Comparison of ENCODE assay signal across 26 cellular contexts in the genomic region with DNA sequence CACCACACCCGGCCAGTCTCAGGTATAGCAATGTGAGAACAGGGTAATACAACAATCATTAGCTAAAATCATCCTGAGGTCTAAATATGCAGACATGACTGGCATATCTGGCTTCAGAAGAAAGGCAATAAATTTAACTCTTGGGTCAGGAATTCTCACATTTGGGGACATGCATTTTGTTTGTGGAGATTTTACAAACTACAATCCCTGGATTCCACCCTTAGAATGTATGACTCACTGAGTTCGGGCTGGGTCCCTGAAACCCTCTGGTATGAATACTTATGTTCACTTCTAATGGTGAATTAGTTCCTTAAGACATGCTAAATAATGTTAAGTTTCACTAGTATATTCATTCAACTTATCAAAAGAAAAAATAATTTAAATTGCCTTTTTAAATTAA.
DNase-seq lines count a peak whose midpoint lies in the region; ATAC-seq and TF ChIP-seq lines count a peak whose summit lies in the region.
"Had no signal": no experiment of that assay in that cellular context is flagged by ENCODE, and none has a peak within 500 bp of the region (broad histone marks: within the 10 kb centered on the region; RNA-seq: fewer than 3 reads in every experiment).

No MANE protein-coding gene starts in this region.

- H3K27ac ChIP-seq in osteoblast (ENCODE audit: low read depth, low read length), result no peak overlapping the region
- H3K27ac ChIP-seq in CD4-positive, alpha-beta memory T cell (ENCODE audit: low read depth, low read length), result no peak overlapping the region
- H3K27ac ChIP-seq: cardiac muscle cell, dorsolateral prefrontal cortex, epithelial cell of prostate, gastrocnemius medialis, parathyroid adenoma, suprapubic skin had no signal

- H4K20me1 ChIP-seq in osteoblast (ENCODE audit: insufficient read depth, low read length), result no peaks in the 10 kb centered on the region

- ATAC-seq in GM18505 (IDR thresholded peaks at IDR 0.05; ENCODE audit: unreplicated experiment) (no peak), HG03159 (IDR thresholded peaks at IDR 0.05; ENCODE audit: unreplicated experiment) (no peak)
- ATAC-seq: activated naive CD8-positive, alpha-beta T cell treated with anti-CD3 and anti-CD28 coated beads, Interleukin-2, amount 50 U/mL, for 24 hours; gastrocnemius medialis; natural killer cell; sciatic nerve had no signal

- H3K27ac Mint-ChIP-seq in CD4-positive, alpha-beta memory T cell, result no peak overlapping the region
- H3K27ac Mint-ChIP-seq: activated naive CD8-positive, alpha-beta T cell treated with anti-CD3 and anti-CD28 coated beads, Interleukin-2, amount 50 U/mL, for 24 hours; CD4-positive, alpha-beta T cell; H9; natural killer cell; T-helper 1 cell treated with Interleukin-12 subunit alpha and Interleukin-12 subunit beta and Interleukin-4 antibody, amounts not matched to agents 30 μg/mL and 1 μg/mL, for 36 hours had no signal

- POLR2A ChIA-PET in CD4-positive, alpha-beta memory T cell (lab: Charles Lee; ENCODE audit: partially characterized antibody), result no interaction called here

- H3K79me2 ChIP-seq in osteoblast (ENCODE audit: insufficient read depth, low read length), result no peaks in the 10 kb centered on the region
- H3K79me2 ChIP-seq: parathyroid adenoma had no signal

- no peaks in the 10 kb centered on the region for H3K36me3 ChIP-seq in osteoblast (ENCODE audit: insufficient read depth, low read length)
- H3K36me3 ChIP-seq in CD4-positive, alpha-beta memory T cell (ENCODE audit: insufficient read depth, low read length), result no peaks in the 10 kb centered on the region
- H3K36me3 ChIP-seq: cardiac muscle cell, gastrocnemius medialis, suprapubic skin had no signal

- intact Hi-C loops in CD4-positive, alpha-beta memory T cell (cut with micrococcal nuclease), result no loop called here

- no peaks in the 10 kb centered on the region for H3K36me3 Mint-ChIP-seq in CD4-positive, alpha-beta memory T cell

- CTCF ChIA-PET in CD4-positive, alpha-beta memory T cell (lab: Charles Lee; ENCODE audit: partially characterized antibody), result no interaction called here

- H3K4me1 ChIP-seq in osteoblast (ENCODE audit: insufficient read depth, low read length), result peaks cover 8% of the 10 kb centered on the region
- H3K4me1 ChIP-seq in CD4-positive, alpha-beta memory T cell (ENCODE audit: insufficient read depth, low read length), result no peaks in the 10 kb centered on the region
- H3K4me1 ChIP-seq: gastrocnemius medialis, parathyroid adenoma had no signal

- no peaks in the 10 kb centered on the region for H3K9me3 ChIP-seq in osteoblast (ENCODE audit: low read depth, low read length)
- no peaks in the 10 kb centered on the region for H3K9me3 ChIP-seq in CD4-positive, alpha-beta memory T cell (ENCODE audit: control insufficient read depth in 1 of 2, low read length in 2 of 2)
- H3K9me3 ChIP-seq: gastrocnemius medialis, suprapubic skin had no signal

- H3K4me3 Mint-ChIP-seq in CD4-positive, alpha-beta memory T cell, result no peak overlapping the region
- H3K4me3 Mint-ChIP-seq: activated naive CD8-positive, alpha-beta T cell treated with anti-CD3 and anti-CD28 coated beads, Interleukin-2, amount 50 U/mL, for 24 hours; CD4-positive, alpha-beta T cell; H9; natural killer cell; T-helper 1 cell treated with Interleukin-12 subunit alpha and Interleukin-12 subunit beta and Interleukin-4 antibody, amounts not matched to agents 30 μg/mL and 1 μg/mL, for 36 hours had no signal

- H3K4me3 ChIP-seq in osteoblast (ENCODE audit: insufficient read depth, low read length), result no peak overlapping the region
- no peak overlapping the region for H3K4me3 ChIP-seq in CD4-positive, alpha-beta memory T cell (ENCODE audit: low read length in 2 of 2)
- H3K4me3 ChIP-seq: cardiac muscle cell, dorsolateral prefrontal cortex, gastrocnemius medialis, suprapubic skin had no signal

- no peak for TF ChIP-seq CTCF in osteoblast (IDR thresholded peaks at IDR 0.05; ENCODE audit: extremely low read depth, low read depth, low read length)

- no peak overlapping the region for H3K4me2 ChIP-seq in osteoblast (ENCODE audit: insufficient read depth, low read length)

- peaks cover 23 to 24% of the 10 kb centered on the region in 2 donors for H3K27me3 Mint-ChIP-seq in CD4-positive, alpha-beta memory T cell

- no peak overlapping the region for H2AFZ ChIP-seq in osteoblast (ENCODE audit: low read length)
- H2AFZ ChIP-seq: parathyroid adenoma had no signal

- H3K4me1 Mint-ChIP-seq in CD4-positive, alpha-beta memory T cell, result peaks cover 0 to 1% (median 0%) of the 10 kb centered on the region in 4 donors
- H3K4me1 Mint-ChIP-seq: natural killer cell had no signal

- peaks cover 21% of the 10 kb centered on the region for H3K27me3 ChIP-seq in osteoblast (ENCODE audit: insufficient read depth, low read length)
- peaks cover 12% of the 10 kb centered on the region for H3K27me3 ChIP-seq in CD4-positive, alpha-beta memory T cell (ENCODE audit: insufficient read depth, low read length)

- peaks cover 0 to 4% (median 0%) of the 10 kb centered on the region in 8 donors for H3K9me3 Mint-ChIP-seq in CD4-positive, alpha-beta memory T cell
- H3K9me3 Mint-ChIP-seq: activated naive CD8-positive, alpha-beta T cell treated with anti-CD3 and anti-CD28 coated beads, Interleukin-2, amount 50 U/mL, for 24 hours; CD4-positive, alpha-beta T cell; H9; natural killer cell; T-helper 1 cell treated with Interleukin-12 subunit alpha and Interleukin-12 subunit beta and Interleukin-4 antibody, amounts not matched to agents 30 μg/mL and 1 μg/mL, for 36 hours had no signal

- no peak for TF ChIP-seq POLR2A in GM18505 (IDR thresholded peaks at IDR 0.05; ENCODE audit: borderline replicate concordance, extremely low read depth, insufficient read depth, insufficient read length)

- DNase-seq in EL (peak; percentile 69), NCI-H226 (peak; percentile 6), cerebellar cortex (ENCODE audit: low spot score) (peak; percentile 50), osteoblast (ENCODE audit: insufficient read length, low spot score, missing footprints) (peak; percentile 68), GDM1 (lab: John Stamatoyannopoulos, UW) (no peak)
- DNase-seq in CD4-positive, alpha-beta memory T cell, result no peak
- DNase-seq: activated CD4-positive, alpha-beta T cell treated with anti-CD3 and anti-CD28 coated beads, Interleukin-2, amount 50 U/mL, for 4 hours; activated effector memory CD4-positive, alpha-beta T cell treated with anti-CD3 and anti-CD28 coated beads, Interleukin-2, amount 50 U/mL, for 16 hours; activated naive CD8-positive, alpha-beta T cell treated with anti-CD3 and anti-CD28 coated beads, Interleukin-2, amount 50 U/mL, for 24 hours; CD4-positive, alpha-beta T cell; dorsolateral prefrontal cortex; gastrocnemius medialis; H9; kidney glomerular epithelial cell; natural killer cell; NCI-H1436 treated with DMSO at 0.1 percent for 48 hours; NCI-H526 treated with DMSO at 0.1 percent for 48 hours; SIG-M5 had no signal

Comparison
In these comparisons a context has a peak if more than half of its experiments do, and no peak if none do; other contexts are left out.
1. DNase-seq: peak in EL (single experiment), NCI-H226 (single experiment), cerebellar cortex (single experiment) and osteoblast (single experiment); none in CD4-positive, alpha-beta memory T cell (0 of 5) and GDM1 (single experiment).